16 cellular contexts compared by ENCODE assay signal in the genomic region with DNA sequence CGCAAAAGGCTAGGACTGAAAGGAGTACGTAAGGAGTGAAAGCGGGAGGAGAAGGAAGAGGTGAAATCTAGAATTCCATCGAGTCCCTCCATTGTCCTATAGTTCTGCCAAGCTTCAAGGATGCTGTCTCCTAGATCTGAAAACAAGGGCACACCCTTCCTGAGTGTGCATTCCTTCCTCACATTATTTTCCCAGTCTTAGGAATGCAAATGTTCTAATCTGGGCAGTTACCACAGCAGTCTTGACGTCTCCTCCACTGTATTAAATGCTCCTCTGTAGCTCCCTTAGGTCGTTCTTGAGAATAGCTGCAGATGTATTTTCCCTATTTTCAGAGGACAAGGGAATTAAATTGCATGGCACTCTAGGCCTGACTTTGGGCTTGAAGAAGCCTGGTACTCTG.
"Had no signal": no experiment of that assay in that cellular context is flagged by ENCODE, and none has a peak within 500 bp of the region (broad histone marks: within the 10 kb centered on the region; RNA-seq: fewer than 3 reads in every experiment).

No MANE protein-coding gene starts in this region.

- H3K27ac Mint-ChIP-seq: activated naive CD4-positive, alpha-beta T cell treated with anti-CD3 and anti-CD28 coated beads, Interleukin-2, amount 50 U/mL, for 24 hours; brain; dendritic cell treated with granulocyte-macrophage colony-stimulating factor and Interleukin-4, amounts not matched to agents 40 ng/mL and 50 ng/mL, for 4 days; naive thymus-derived CD4-positive, alpha-beta T cell; stimulated activated memory B cell treated with anti-CD40 and anti-IgM and Interleukin-4, amounts not matched to agents 10 μg/mL and 1 μg/mL and 100 μg/mL, for 72 hours had no signal

- H2AFZ ChIP-seq: parathyroid adenoma had no signal

- H3K9me3 ChIP-seq: gastrocnemius medialis, heart right ventricle, thyroid gland had no signal

- H3K4me1 Mint-ChIP-seq: activated naive CD4-positive, alpha-beta T cell treated with anti-CD3 and anti-CD28 coated beads, Interleukin-2, amount 50 U/mL, for 24 hours; central memory CD8-positive, alpha-beta T cell; naive thymus-derived CD4-positive, alpha-beta T cell; stimulated activated memory B cell treated with anti-CD40 and anti-IgM and Interleukin-4, amounts not matched to agents 10 μg/mL and 1 μg/mL and 100 μg/mL, for 72 hours had no signal

- H3K27ac ChIP-seq: gastrocnemius medialis, heart right ventricle, parathyroid adenoma, thyroid gland, VCaP had no signal

- H3K4me3 ChIP-seq: gastrocnemius medialis, heart right ventricle, thyroid gland had no signal

- DNase-seq: activated CD4-positive, alpha-beta T cell treated with anti-CD3 and anti-CD28 coated beads for 1 hour; activated CD4-positive, alpha-beta T cell treated with anti-CD3 and anti-CD28 coated beads, Interleukin-2, amount 50 U/mL, for 4 hours; amniotic stem cell; effector memory CD4-positive, alpha-beta T cell; gastrocnemius medialis; heart right ventricle; naive thymus-derived CD4-positive, alpha-beta T cell; stimulated activated CD4-positive, alpha-beta T cell treated with anti-CD3 and anti-CD28 coated beads, Interleukin-2, amount 100 ng/mL, for 48 hours; thyroid gland had no signal

- H3K36me3 ChIP-seq: gastrocnemius medialis, heart right ventricle, thyroid gland had no signal

- ATAC-seq: gastrocnemius medialis; heart right ventricle; naive thymus-derived CD4-positive, alpha-beta T cell had no signal

- H3K27me3 Mint-ChIP-seq: dendritic cell treated with granulocyte-macrophage colony-stimulating factor and Interleukin-4, amounts not matched to agents 40 ng/mL and 50 ng/mL, for 4 days had no signal

- H3K9me3 Mint-ChIP-seq: activated naive CD4-positive, alpha-beta T cell treated with anti-CD3 and anti-CD28 coated beads, Interleukin-2, amount 50 U/mL, for 24 hours; brain; central memory CD8-positive, alpha-beta T cell; dendritic cell treated with granulocyte-macrophage colony-stimulating factor and Interleukin-4, amounts not matched to agents 40 ng/mL and 50 ng/mL, for 4 days had no signal

- H3K9ac ChIP-seq: parathyroid adenoma had no signal

- H3K4me3 Mint-ChIP-seq: activated naive CD4-positive, alpha-beta T cell treated with anti-CD3 and anti-CD28 coated beads, Interleukin-2, amount 50 U/mL, for 24 hours; brain; central memory CD8-positive, alpha-beta T cell; dendritic cell treated with granulocyte-macrophage colony-stimulating factor and Interleukin-4, amounts not matched to agents 40 ng/mL and 50 ng/mL, for 4 days; naive thymus-derived CD4-positive, alpha-beta T cell; stimulated activated memory B cell treated with anti-CD40 and anti-IgM and Interleukin-4, amounts not matched to agents 10 μg/mL and 1 μg/mL and 100 μg/mL, for 72 hours had no signal

- H3K27me3 ChIP-seq: gastrocnemius medialis, thyroid gland had no signal

- H3K36me3 Mint-ChIP-seq: activated naive CD4-positive, alpha-beta T cell treated with anti-CD3 and anti-CD28 coated beads, Interleukin-2, amount 50 U/mL, for 24 hours; brain; naive thymus-derived CD4-positive, alpha-beta T cell; stimulated activated memory B cell treated with anti-CD40 and anti-IgM and Interleukin-4, amounts not matched to agents 10 μg/mL and 1 μg/mL and 100 μg/mL, for 72 hours had no signal

- H3K4me1 ChIP-seq: gastrocnemius medialis had no signal
